ENCODE assay signal across 31 cellular contexts in genomic region chr13:47457631-47458030, GRCh38.
DNase-seq lines count a peak whose midpoint lies in the region; ATAC-seq and TF ChIP-seq lines count a peak whose summit lies in the region.
"Had no signal": no experiment of that assay in that cellular context is flagged by ENCODE, and none has a peak within 500 bp of the region (broad histone marks: within the 10 kb centered on the region; RNA-seq: fewer than 3 reads in every experiment).

No MANE protein-coding gene starts in this region.

- no peak overlapping the region for H3K27ac ChIP-seq in foreskin keratinocyte
- H3K27ac ChIP-seq: BLaER1 treated with 17β-estradiol and CSF1 and Interleukin-3, amounts not matched to agents 10 nM and 100 nM; cardiac muscle cell; hepatocyte; Peyer's patch; thoracic aorta; uterus had no signal

- no peaks in the 10 kb centered on the region for H3K9me3 ChIP-seq in HAP-1
- H3K9me3 ChIP-seq: Caco-2, Peyer's patch, thoracic aorta, uterus had no signal

- DNase-seq in AG04449 (ENCODE audit: low read depth, low spot score) (peak; percentile 67), HCEC 1CT (peak; percentile 61), cardiac fibroblast (ENCODE audit: low read depth in 2 of 2) (peak; percentile 64 to 65), foreskin keratinocyte (peak; percentile 26 to 55), T-helper 1 cell (no peak), HAP-1 (ENCODE audit: low spot score in 2 of 2) (no peak), LoVo (ENCODE audit: low spot score) (no peak)
- DNase-seq: activated CD8-positive, alpha-beta memory T cell treated with anti-CD3 and anti-CD28 coated beads for 24 hours; activated gamma-delta T cell treated with Interleukin-2 at 50 U/mL for 16 hours; activated T-cell treated with anti-CD3 and anti-CD28 coated beads, Interleukin-2, amount 50 U/mL, for 1 hour; amniotic stem cell; Caco-2; KG1; MV-4-11; naive thymus-derived CD8-positive, alpha-beta T cell; NCI-H1694; NCI-H2171 treated with DMSO at 0.1 percent for 48 hours; NCI-H524 treated with DMSO at 0.1 percent for 48 hours; occipital lobe; Peyer's patch; stimulated activated CD4-positive, alpha-beta T cell treated with anti-CD3 and anti-CD28 coated beads, Interleukin-12 subunit alpha, Interleukin-12 subunit beta, amount 100 ng/mL, for 4 hours; stimulated activated CD4-positive, alpha-beta T cell treated with anti-CD3 and anti-CD28 coated beads, Interleukin-4, amount 100 ng/mL, for 24 hours; stimulated activated naive CD4-positive, alpha-beta T cell; T-helper 17 cell; uterus had no signal

- TF ChIP-seq CTCF in AG04449 (IDR thresholded peaks at IDR 0.05; ENCODE audit: insufficient read depth, low read length, missing control alignments) (no peak), cardiac fibroblast (IDR thresholded peaks at IDR 0.05; ENCODE audit: low read depth, low read length) (no peak), foreskin keratinocyte (conservative IDR thresholded peaks at IDR 0.05) (no peak)

- H3K36me3 ChIP-seq in HAP-1 (replicated peaks) = no peaks in the 10 kb centered on the region
- H3K36me3 ChIP-seq: BLaER1 treated with 17β-estradiol and CSF1 and Interleukin-3, amounts not matched to agents 10 nM and 100 nM; cardiac muscle cell; Peyer's patch; thoracic aorta; uterus had no signal

- in situ Hi-C loops in HAP-1 (cut with MboI; ENCODE audit: low sequenced_read_pairs) = no loop called here

- POLR2A ChIA-PET in AG04449 (lab: Yijun Ruan, JAX) = no interaction called here

- ATAC-seq in foreskin keratinocyte = no peak
- no peak for ATAC-seq in HG02970 (IDR thresholded peaks at IDR 0.05; ENCODE audit: low FRiP score, unreplicated experiment)
- ATAC-seq: GM23338; naive thymus-derived CD8-positive, alpha-beta T cell; T-helper 17 cell had no signal

- H3K4me3 ChIP-seq in AG04449 (ENCODE audit: low read depth, low read length) = no peak overlapping the region
- H3K4me3 ChIP-seq in cardiac fibroblast (replicated peaks in 1 of 2; ENCODE audit: low read depth in 2 of 2, low read length in 2 of 2) = no peak overlapping the region
- H3K4me3 ChIP-seq in HAP-1 = no peak overlapping the region
- H3K4me3 ChIP-seq: BLaER1 treated with 17β-estradiol and CSF1 and Interleukin-3, amounts not matched to agents 10 nM and 100 nM; cardiac muscle cell; GM23338; hepatocyte; Peyer's patch; thoracic aorta; uterus had no signal

- CTCF ChIA-PET in AG04449 (lab: Yijun Ruan, JAX) = no interaction called here

- no peaks in the 10 kb centered on the region for H3K27me3 ChIP-seq in foreskin keratinocyte
- H3K27me3 ChIP-seq in HAP-1 (ENCODE audit: low read depth) = no peaks in the 10 kb centered on the region
- H3K27me3 ChIP-seq: BLaER1 treated with 17β-estradiol and CSF1 and Interleukin-3, amounts not matched to agents 10 nM and 100 nM; cardiac muscle cell; hepatocyte; Peyer's patch; uterus had no signal

- H3K4me1 ChIP-seq in foreskin keratinocyte (no peaks in the 10 kb centered on the region), HAP-1 (no peaks in the 10 kb centered on the region)
- H3K4me1 ChIP-seq: Caco-2, Peyer's patch, uterus had no signal

Comparison
In these comparisons a context has a peak if more than half of its experiments do, and no peak if none do; other contexts are left out.
1. DNase-seq: peak in AG04449 (single experiment), HCEC 1CT (single experiment), cardiac fibroblast (2 of 2) and foreskin keratinocyte (2 of 2); none in T-helper 1 cell (0 of 5), HAP-1 (0 of 2) and LoVo (single experiment).